In genomic region chr9:121557581-121558422, GRCh38 we compare ENCODE assay signal across 9 cellular contexts. TPM values are rescaled to one million over a fixed set of nuclear protein-coding genes. Genes with fewer than 3 reads are reported as not detected.
A peak's percentile ranks its signal among the peaks of the same experiment; 100 is the strongest.
DNase-seq lines count a peak whose midpoint lies in the region; ATAC-seq and TF ChIP-seq lines count a peak whose summit lies in the region.
"Had no signal": no experiment of that assay in that cellular context is flagged by ENCODE, and none has a peak within 500 bp of the region (broad histone marks: within the 10 kb centered on the region; RNA-seq: fewer than 3 reads in every experiment).

No MANE protein-coding gene starts in this region.

- H3K27me3 ChIP-seq in neuronal stem cell (ENCODE audit: control insufficient read depth in 3 of 3, insufficient read depth in 3 of 3, low read depth in 1 of 3, low read length in 3 of 3) = peaks cover 0 to 14% (median under 1%) of the 10 kb centered on the region in 3 experiments

- no peaks in the 10 kb centered on the region for H3K9me3 ChIP-seq in neuronal stem cell (replicated peaks in 1 of 2; ENCODE audit: control insufficient read depth in 2 of 2, insufficient read depth in 1 of 2, low read depth in 1 of 2, low read length in 2 of 2)
- H3K9me3 ChIP-seq: neutrophil had no signal

- no peaks in the 10 kb centered on the region for H3K36me3 ChIP-seq in neuronal stem cell (replicated peaks in 1 of 2; ENCODE audit: control insufficient read depth in 2 of 2, insufficient read depth in 2 of 2, low read length in 2 of 2)
- H3K36me3 ChIP-seq: neutrophil had no signal

- no peak overlapping the region for H4K8ac ChIP-seq in neuronal stem cell (ENCODE audit: low read depth, low read length)

- H3K4me3 ChIP-seq in foreskin fibroblast (ENCODE audit: low read depth in 1 of 2, low read length in 2 of 2) (no peak overlapping the region), neuronal stem cell (ENCODE audit: low read length in 2 of 2) (no peak overlapping the region)

- H3K18ac ChIP-seq in neuronal stem cell (ENCODE audit: low read length) = peak overlapping the region; percentile 61

- H2BK120ac ChIP-seq in neuronal stem cell (ENCODE audit: low read depth, low read length) = no peak overlapping the region

- H2AK5ac ChIP-seq in neuronal stem cell (ENCODE audit: low read depth, low read length) = peak overlapping the region; percentile 73

- no peak overlapping the region for H3K23ac ChIP-seq in neuronal stem cell (ENCODE audit: low read depth, low read length, poor library complexity)

- no peak overlapping the region for H4K91ac ChIP-seq in neuronal stem cell (ENCODE audit: low read depth, low read length, poor library complexity)

- no peaks in the 10 kb centered on the region for H3K79me1 ChIP-seq in neuronal stem cell (ENCODE audit: low read depth, low read length)

- peak overlapping the region; percentile 33 for H3K14ac ChIP-seq in neuronal stem cell (ENCODE audit: low read length)

- no CpG with 5 or more reads among the region's 15 CpGs for WGBS in neuronal stem cell (ENCODE audit: extremely low coverage in 2 of 2, insufficient read length in 2 of 2, insufficient replicate concordance in 1 of 2), 2 donors

- TF ChIP-seq CTCF in foreskin fibroblast (IDR thresholded peaks at IDR 0.05; ENCODE audit: low read depth, low read length) = no peak

- no peak overlapping the region for H3K4me2 ChIP-seq in neuronal stem cell (ENCODE audit: insufficient read depth, low read length, poor library complexity, severe bottlenecking)

- H2BK5ac ChIP-seq in neuronal stem cell (ENCODE audit: low read length) = peak overlapping the region; percentile 17

- no peak for ATAC-seq in GM21717 (IDR thresholded peaks at IDR 0.05; ENCODE audit: unreplicated experiment)
- no peak for ATAC-seq in GM21576 (IDR thresholded peaks at IDR 0.05; ENCODE audit: unreplicated experiment)

- H2AFZ ChIP-seq in neuronal stem cell (ENCODE audit: low read length) = peak overlapping the region; percentile 78

- no peak overlapping the region for H2BK12ac ChIP-seq in neuronal stem cell (ENCODE audit: low read length)

- H3K9ac ChIP-seq in neuronal stem cell (ENCODE audit: low read depth, low read length, poor library complexity) = no peak overlapping the region

- H3K4me1 ChIP-seq in neuronal stem cell (ENCODE audit: control insufficient read depth in 2 of 2, insufficient read depth in 1 of 2, low read depth in 1 of 2, low read length in 2 of 2) = peaks cover 6 to 13% of the 10 kb centered on the region in 2 donors

- peak; percentile 98 for DNase-seq in Daoy (ENCODE audit: low read depth)
- peak; percentile 78 for DNase-seq in HS-27A (ENCODE audit: low read depth)
- peak; percentile 90 for DNase-seq in UCSD-AML1 (lab: John Stamatoyannopoulos, UW; ENCODE audit: unreplicated experiment)
- DNase-seq in foreskin fibroblast = peak; percentile 88 to 90
- peak; percentile 30 for DNase-seq in neuronal stem cell (ENCODE audit: low spot score)
- DNase-seq in DMS53 (lab: John Stamatoyannopoulos, UW) = no peak

- H3K4ac ChIP-seq in neuronal stem cell (ENCODE audit: low read length) = peak overlapping the region; percentile 14

- no peak overlapping the region for H3K27ac ChIP-seq in neuronal stem cell (replicated peaks; ENCODE audit: low read length)
- H3K27ac ChIP-seq: neutrophil had no signal

- H2BK15ac ChIP-seq in neuronal stem cell (ENCODE audit: low read length) = peak overlapping the region; percentile 8

RNA-seq across cellular contexts. Expression of gene GGTA1, which starts 58.2 kb away (rescaled TPM):
- not detected in 2 replicates for total RNA-seq in Daoy (2014; rRNA removed; shearing (Covaris generic))
- polyA plus RNA-seq in neuronal stem cell (2013, experiment 1 of 2) = 0.40 TPM
- 0.47 TPM for polyA plus RNA-seq in neuronal stem cell (2013, experiment 2 of 2)
